ENCODE assay signal across 8 cellular contexts in genomic region chr12:87274594-87275245, GRCh38.
DNase-seq lines count a peak whose midpoint lies in the region; ATAC-seq, FAIRE-seq and TF ChIP-seq lines count a peak whose summit lies in the region.

No MANE protein-coding gene starts in this region.

- peak; percentile 72 for ATAC-seq in GM18858 (IDR thresholded peaks at IDR 0.05; ENCODE audit: unreplicated experiment)
- ATAC-seq in HG03460 (IDR thresholded peaks at IDR 0.05; ENCODE audit: unreplicated experiment): peak; percentile 69
- ATAC-seq in naive B cell (ENCODE audit: low read depth in 2 of 2): peak; percentile 32 to 43
- ATAC-seq in GM21360 (IDR thresholded peaks at IDR 0.05; ENCODE audit: unreplicated experiment): no peak
- no peak for ATAC-seq in effector memory CD8-positive, alpha-beta T cell (replicated peaks)

- H2AFZ ChIP-seq in astrocyte (ENCODE audit: low read depth, low read length): no peak overlapping the region

- no peaks in the 10 kb centered on the region for H3K79me2 ChIP-seq in astrocyte (ENCODE audit: insufficient read depth, low read length)

- H3K36me3 Mint-ChIP-seq in astrocyte (ENCODE audit: low read depth, unreplicated experiment): no peaks in the 10 kb centered on the region
- no peaks in the 10 kb centered on the region for H3K36me3 Mint-ChIP-seq in naive B cell
- no peaks in the 10 kb centered on the region for H3K36me3 Mint-ChIP-seq in effector memory CD8-positive, alpha-beta T cell (ENCODE audit: insufficient read depth)

- H3K4me1 Mint-ChIP-seq in astrocyte (ENCODE audit: low read depth, unreplicated experiment): peaks cover 8% of the 10 kb centered on the region
- peaks cover 0 to 3% (median 0%) of the 10 kb centered on the region in 3 donors for H3K4me1 Mint-ChIP-seq in naive B cell
- no peaks in the 10 kb centered on the region for H3K4me1 Mint-ChIP-seq in effector memory CD8-positive, alpha-beta T cell (ENCODE audit: low read depth in 2 of 2)

- TF ChIP-seq CTCF in AG09319 (IDR thresholded peaks at IDR 0.05; ENCODE audit: low read depth, low read length): peak; percentile 35
- peak; percentile 64 for TF ChIP-seq CTCF in astrocyte (IDR thresholded peaks at IDR 0.05; ENCODE audit: insufficient read depth, low read depth, low read length)

- H3K27ac Mint-ChIP-seq in astrocyte (ENCODE audit: unreplicated experiment) (no peak overlapping the region), naive B cell (no peak overlapping the region)
- H3K27ac Mint-ChIP-seq in effector memory CD8-positive, alpha-beta T cell: no peak overlapping the region

- H4K20me1 ChIP-seq in astrocyte (ENCODE audit: insufficient read depth, low read length): no peaks in the 10 kb centered on the region

- H3K4me3 ChIP-seq in astrocyte (ENCODE audit: insufficient read depth, low read depth, low read length): no peak overlapping the region

- H3K4me3 Mint-ChIP-seq in astrocyte (ENCODE audit: unreplicated experiment) (no peak overlapping the region), naive B cell (no peak overlapping the region)
- no peak overlapping the region for H3K4me3 Mint-ChIP-seq in effector memory CD8-positive, alpha-beta T cell

- DNase-seq in AG09319 (ENCODE audit: extremely low read depth, low read depth) (no peak), astrocyte (ENCODE audit: low read depth) (peak; percentile 42), naive B cell (peak; percentile 7)
- no peak for DNase-seq in stimulated activated CD4-positive, alpha-beta T cell treated with anti-CD3 and anti-CD28 coated beads, Interleukin-12 subunit alpha, Interleukin-12 subunit beta, amount 100 ng/mL, for 4 hours
- DNase-seq in effector memory CD8-positive, alpha-beta T cell: no peak

- H3K36me3 ChIP-seq in astrocyte (ENCODE audit: insufficient read depth, low read length): no peaks in the 10 kb centered on the region

- H3K27ac ChIP-seq in astrocyte (ENCODE audit: low read depth, low read length): no peak overlapping the region

- H3K9me3 Mint-ChIP-seq in astrocyte (ENCODE audit: unreplicated experiment): no peaks in the 10 kb centered on the region
- H3K9me3 Mint-ChIP-seq in naive B cell: peaks cover 0 to 3% (median 0%) of the 10 kb centered on the region in 7 donors
- peaks cover 6 to 11% of the 10 kb centered on the region in 2 donors for H3K9me3 Mint-ChIP-seq in effector memory CD8-positive, alpha-beta T cell

- H3K9me3 ChIP-seq in astrocyte (ENCODE audit: insufficient read depth, low read depth, low read length): no peaks in the 10 kb centered on the region

- no peak overlapping the region for H3K4me2 ChIP-seq in astrocyte (ENCODE audit: low read length)

- H3K27me3 ChIP-seq in astrocyte (ENCODE audit: insufficient read depth, low read length): no peaks in the 10 kb centered on the region

- FAIRE-seq in astrocyte (lab: Jason Lieb, UNC): no peak

- H3K9ac ChIP-seq in astrocyte (ENCODE audit: low read length): no peak overlapping the region

- H3K4me1 ChIP-seq in astrocyte (ENCODE audit: insufficient read depth, low read length): no peaks in the 10 kb centered on the region

- H3K27me3 Mint-ChIP-seq in astrocyte (ENCODE audit: low read depth, unreplicated experiment) (no peaks in the 10 kb centered on the region), naive B cell (no peaks in the 10 kb centered on the region)
- H3K27me3 Mint-ChIP-seq in effector memory CD8-positive, alpha-beta T cell: no peaks in the 10 kb centered on the region

Comparison
In these comparisons a context has a peak if more than half of its experiments do, and no peak if none do; other contexts are left out.
1. DNase-seq: peak in astrocyte (single experiment) and naive B cell (single experiment); none in AG09319 (single experiment), stimulated activated CD4-positive, alpha-beta T cell treated with anti-CD3 and anti-CD28 coated beads, Interleukin-12 subunit alpha, Interleukin-12 subunit beta, amount 100 ng/mL, for 4 hours (single experiment) and effector memory CD8-positive, alpha-beta T cell (0 of 3).
2. ATAC-seq: peak in GM18858 (single experiment), HG03460 (single experiment) and naive B cell (2 of 2); none in GM21360 (single experiment) and effector memory CD8-positive, alpha-beta T cell (single experiment).